ENCODE assay signal across 22 cellular contexts in the genomic region with DNA sequence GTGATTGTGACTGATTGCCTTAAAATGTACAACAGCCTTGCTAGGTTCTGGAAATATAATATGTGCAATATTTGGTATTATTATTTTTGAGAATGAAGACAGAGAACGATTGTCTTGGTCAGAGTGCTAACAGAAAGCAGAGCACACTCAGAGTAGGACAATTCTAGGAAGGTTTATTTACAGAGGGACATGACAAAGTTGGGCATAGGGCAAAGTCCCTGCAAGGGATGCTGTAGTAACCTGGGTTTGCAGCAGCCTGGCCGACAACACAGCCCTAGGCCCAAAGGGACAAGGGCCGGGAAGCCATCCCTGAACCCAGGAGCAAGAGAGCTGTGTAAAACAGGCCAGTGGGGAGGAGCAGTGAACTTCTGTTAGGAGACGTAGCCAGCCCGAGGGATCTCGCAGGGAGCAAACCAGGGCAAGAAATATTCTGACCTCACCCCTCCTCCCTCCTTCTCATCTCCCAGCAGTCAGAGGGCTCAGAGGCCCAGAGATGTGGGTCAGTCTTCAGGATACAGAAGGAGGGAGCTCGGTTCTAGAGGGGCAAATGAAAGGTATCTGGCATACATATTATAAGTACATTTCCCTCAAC. TPM values are rescaled to one million over a fixed set of nuclear protein-coding genes. Genes with fewer than 3 reads are reported as not detected.
"Had no signal": no experiment of that assay in that cellular context is flagged by ENCODE, and none has a peak within 500 bp of the region (broad histone marks: within the 10 kb centered on the region; RNA-seq: fewer than 3 reads in every experiment).

No MANE protein-coding gene starts in this region.

- H3K27me3 ChIP-seq: body of pancreas, stomach, testis had no signal

- H3K36me3 ChIP-seq: lower lobe of right lung, stomach had no signal

- H3K4me1 ChIP-seq: testis had no signal

- H3K4me3 ChIP-seq: body of pancreas, lower lobe of right lung, stomach, testis had no signal

- DNase-seq: activated CD4-positive, alpha-beta memory T cell treated with anti-CD3 and anti-CD28 coated beads, Interleukin-2, amount 10 ng/mL, durations not matched to agents 7 days and 5 days; activated CD4-positive, alpha-beta T cell treated with anti-CD3 and anti-CD28 coated beads for 48 hours; activated CD4-positive, CD25-positive, alpha-beta regulatory T cell; activated CD8-positive, alpha-beta memory T cell treated with anti-CD3 and anti-CD28 coated beads, Interleukin-2, amount 10 ng/mL, durations not matched to agents 7 days and 5 days; activated naive CD4-positive, alpha-beta T cell treated with Interleukin-2 at 50 U/mL for 16 hours; activated naive CD8-positive, alpha-beta T cell treated with anti-CD3 and anti-CD28 coated beads, Interleukin-2, amount 10 ng/mL, durations not matched to agents 7 days and 5 days; activated T-cell treated with anti-CD3 and anti-CD28 coated beads, Interleukin-2, amount 50 U/mL, for 1 hour; amygdala; body of pancreas; caudate nucleus; effector memory CD8-positive, alpha-beta T cell; immature natural killer cell; kidney glomerular epithelial cell; lower lobe of right lung; natural killer cell; posterior cingulate gyrus; small intestine; stimulated activated CD4-positive, alpha-beta T cell treated with anti-CD3 and anti-CD28 coated beads, Interleukin-15, amount 100 ng/mL, for 24 hours; stimulated activated CD4-positive, alpha-beta T cell treated with anti-CD3 and anti-CD28 coated beads, Interleukin-2, amount 100 ng/mL, for 48 hours; stomach; T1000 had no signal

- H3K9me3 ChIP-seq: body of pancreas, lower lobe of right lung, stomach, testis had no signal

- H3K27ac ChIP-seq: body of pancreas, lower lobe of right lung, testis had no signal

- ATAC-seq: activated CD8-positive, alpha-beta memory T cell treated with anti-CD3 and anti-CD28 coated beads, Interleukin-2, amount 10 ng/mL, durations not matched to agents 7 days and 5 days; body of pancreas; effector memory CD8-positive, alpha-beta T cell; lower lobe of right lung; natural killer cell had no signal

RNA-seq across cellular contexts. Expression of gene FERMT2, which starts 51.0 kb away (rescaled TPM):
- polyA plus RNA-seq: immature natural killer cell had no signal
